ENCODE assay signal across 29 cellular contexts in the genomic region with DNA sequence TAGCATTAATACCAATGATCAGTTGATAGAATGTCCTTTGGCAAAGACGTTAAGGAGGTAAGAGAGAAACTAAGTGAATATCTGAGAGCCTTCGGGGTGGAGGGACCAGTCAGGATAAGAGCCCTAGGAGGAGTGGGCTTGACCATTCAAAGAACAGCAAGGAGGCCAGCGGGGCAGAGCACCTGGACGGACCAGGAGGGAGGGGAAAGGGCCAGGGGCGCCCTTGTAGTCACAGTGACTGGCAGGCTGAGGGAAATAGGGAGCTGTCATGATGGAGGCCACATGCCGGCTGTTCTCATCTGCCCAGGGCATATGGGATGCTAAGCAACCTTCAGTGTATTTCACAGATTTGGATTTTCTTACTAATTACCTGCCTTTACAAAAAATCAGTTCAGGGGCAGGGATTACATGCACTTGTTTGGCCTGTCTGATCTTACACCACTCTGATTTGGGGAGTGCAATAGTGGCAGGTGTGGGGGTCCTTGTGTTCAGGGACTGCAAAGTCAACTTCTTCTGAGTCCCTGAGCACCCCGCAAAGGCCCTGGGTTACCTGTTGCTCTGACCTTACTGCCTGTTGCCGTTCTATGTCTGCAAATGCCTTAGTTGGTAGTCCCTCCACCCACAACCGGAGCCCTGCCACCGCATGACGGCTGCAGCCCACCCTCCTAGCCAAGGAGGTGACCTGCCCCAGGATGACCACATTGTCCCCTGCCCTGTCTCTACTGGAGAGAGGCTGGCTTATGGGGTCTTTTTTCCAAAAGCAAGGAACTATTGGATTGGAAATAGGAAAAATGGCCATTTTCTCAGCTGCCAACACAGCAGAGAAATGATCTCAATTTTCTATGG. TPM values are rescaled to one million over a fixed set of nuclear protein-coding genes. Genes with fewer than 3 reads are reported as not detected.
"Had no signal": no experiment of that assay in that cellular context is flagged by ENCODE, and none has a peak within 500 bp of the region (broad histone marks: within the 10 kb centered on the region; RNA-seq: fewer than 3 reads in every experiment).

No MANE protein-coding gene starts in this region.

- H3K27ac ChIP-seq: stomach, suprapubic skin, testis, thoracic aorta, thyroid gland, tibial artery, tibial nerve, transverse colon, upper lobe of left lung, upper lobe of right lung, uterus, vagina had no signal

- H3K9me3 ChIP-seq: stomach, suprapubic skin, testis, thoracic aorta, thyroid gland, tibial artery, tibial nerve, transverse colon, upper lobe of left lung, upper lobe of right lung, uterus, vagina had no signal

- H3K27ac Mint-ChIP-seq: stimulated activated effector memory CD8-positive, alpha-beta T cell treated with anti-CD3 and anti-CD28 coated beads, Interleukin-12 subunit alpha, Interleukin-12 subunit beta, amount 100 ng/mL, for 72 hours; stimulated activated memory B cell treated with anti-CD40 and anti-IgM and Interleukin-4, amounts not matched to agents 10 μg/mL and 1 μg/mL and 100 μg/mL, for 72 hours; stimulated activated naive B cell treated with anti-CD40 and anti-IgM and Interleukin-4, amounts not matched to agents 10 μg/mL and 1 μg/mL and 100 μg/mL, for 72 hours; stimulated activated naive CD8-positive, alpha-beta T cell treated with anti-CD3 and anti-CD28 coated beads, Interleukin-15, amount 100 ng/mL, for 72 hours; stimulated activated naive CD8-positive, alpha-beta T cell treated with anti-CD3 and anti-CD28 coated beads, Interleukin-15, Interleukin-2, amounts not matched to agents 100 ng/mL and 50 ng/mL, for 24 hours; type B pancreatic cell had no signal

- H3K36me3 Mint-ChIP-seq: stimulated activated effector memory CD8-positive, alpha-beta T cell treated with anti-CD3 and anti-CD28 coated beads, Interleukin-12 subunit alpha, Interleukin-12 subunit beta, amount 100 ng/mL, for 72 hours; stimulated activated memory B cell treated with anti-CD40 and anti-IgM and Interleukin-4, amounts not matched to agents 10 μg/mL and 1 μg/mL and 100 μg/mL, for 72 hours; stimulated activated naive B cell treated with anti-CD40 and anti-IgM and Interleukin-4, amounts not matched to agents 10 μg/mL and 1 μg/mL and 100 μg/mL, for 72 hours; type B pancreatic cell had no signal

- H3K4me1 Mint-ChIP-seq: stimulated activated effector memory CD8-positive, alpha-beta T cell treated with anti-CD3 and anti-CD28 coated beads, Interleukin-12 subunit alpha, Interleukin-12 subunit beta, amount 100 ng/mL, for 72 hours; stimulated activated memory B cell treated with anti-CD40 and anti-IgM and Interleukin-4, amounts not matched to agents 10 μg/mL and 1 μg/mL and 100 μg/mL, for 72 hours; stimulated activated naive CD8-positive, alpha-beta T cell treated with anti-CD3 and anti-CD28 coated beads, Interleukin-15, amount 100 ng/mL, for 72 hours had no signal

- DNase-seq: stimulated activated CD4-positive, alpha-beta T cell treated with anti-CD3 and anti-CD28 coated beads, Interleukin-2, amount 100 ng/mL, for 48 hours; stimulated activated CD4-positive, alpha-beta T cell treated with anti-CD3 and anti-CD28 coated beads, Interleukin-4, amount 100 ng/mL, for 1 hour; stimulated activated CD4-positive, alpha-beta T cell treated with anti-CD3 and anti-CD28 coated beads, Interleukin-4, amount 100 ng/mL, for 24 hours; stimulated activated CD4-positive, alpha-beta T cell treated with anti-CD3 and anti-CD28 coated beads, Interleukin-4, amount 100 ng/mL, for 4 hours; stimulated activated CD8-positive, alpha-beta memory T cell treated with anti-CD3 and anti-CD28 coated beads, Interleukin-4, amount 100 ng/mL, for 48 hours; stimulated activated naive B cell treated with anti-CD40 and anti-IgM and Interleukin-4, amounts not matched to agents 10 μg/mL and 1 μg/mL and 100 μg/mL, for 72 hours; stimulated activated naive CD4-positive, alpha-beta T cell; stimulated activated naive CD4-positive, alpha-beta T cell treated with Interleukin-2 at 50 U/mL for 16 hours; stimulated activated naive CD8-positive, alpha-beta T cell treated with anti-CD3 and anti-CD28 coated beads, Interleukin-15, amount 100 ng/mL, for 72 hours; stimulated activated naive CD8-positive, alpha-beta T cell treated with anti-CD3 and anti-CD28 coated beads, Interleukin-15, Interleukin-2, amounts not matched to agents 100 U/mL and 50 U/mL, for 24 hours; stomach; substantia nigra; testis; thyroid gland; tibial artery; transverse colon; trophoblast cell; upper lobe of left lung; upper lobe of right lung; uterus had no signal

- H3K4me3 ChIP-seq: stomach, suprapubic skin, testis, thoracic aorta, thyroid gland, tibial artery, tibial nerve, transverse colon, upper lobe of left lung, upper lobe of right lung, uterus, vagina had no signal

- H3K9me3 Mint-ChIP-seq: stimulated activated effector memory CD8-positive, alpha-beta T cell treated with anti-CD3 and anti-CD28 coated beads, Interleukin-12 subunit alpha, Interleukin-12 subunit beta, amount 100 ng/mL, for 72 hours; stimulated activated memory B cell treated with anti-CD40 and anti-IgM and Interleukin-4, amounts not matched to agents 10 μg/mL and 1 μg/mL and 100 μg/mL, for 72 hours; stimulated activated naive B cell treated with anti-CD40 and anti-IgM and Interleukin-4, amounts not matched to agents 10 μg/mL and 1 μg/mL and 100 μg/mL, for 72 hours; stimulated activated naive CD8-positive, alpha-beta T cell treated with anti-CD3 and anti-CD28 coated beads, Interleukin-15, amount 100 ng/mL, for 72 hours; stimulated activated naive CD8-positive, alpha-beta T cell treated with anti-CD3 and anti-CD28 coated beads, Interleukin-15, Interleukin-2, amounts not matched to agents 100 ng/mL and 50 ng/mL, for 24 hours; type B pancreatic cell had no signal

- H3K4me1 ChIP-seq: stomach, suprapubic skin, testis, thyroid gland, tibial artery, tibial nerve, transverse colon, upper lobe of left lung, upper lobe of right lung, uterus, vagina had no signal

- FAIRE-seq: urothelium cell line had no signal

- H3K4me3 Mint-ChIP-seq: stimulated activated effector memory CD8-positive, alpha-beta T cell treated with anti-CD3 and anti-CD28 coated beads, Interleukin-12 subunit alpha, Interleukin-12 subunit beta, amount 100 ng/mL, for 72 hours; stimulated activated memory B cell treated with anti-CD40 and anti-IgM and Interleukin-4, amounts not matched to agents 10 μg/mL and 1 μg/mL and 100 μg/mL, for 72 hours; stimulated activated naive B cell treated with anti-CD40 and anti-IgM and Interleukin-4, amounts not matched to agents 10 μg/mL and 1 μg/mL and 100 μg/mL, for 72 hours; stimulated activated naive CD8-positive, alpha-beta T cell treated with anti-CD3 and anti-CD28 coated beads, Interleukin-15, amount 100 ng/mL, for 72 hours; stimulated activated naive CD8-positive, alpha-beta T cell treated with anti-CD3 and anti-CD28 coated beads, Interleukin-15, Interleukin-2, amounts not matched to agents 100 ng/mL and 50 ng/mL, for 24 hours; type B pancreatic cell had no signal

- H3K36me3 ChIP-seq: stomach, suprapubic skin, thoracic aorta, thyroid gland, tibial artery, tibial nerve, transverse colon, upper lobe of left lung, upper lobe of right lung, uterus, vagina had no signal

RNA-seq across cellular contexts. Expression of a gene that starts 10.0 kb away (rescaled TPM):
- total RNA-seq: transverse colon, vagina had no signal
